Comparison of ENCODE assay signal across 1 cellular context in genomic region chr19:7522072-7522922, GRCh38.
TF ChIP-seq lines count a peak whose summit lies in the region.

Gene MCOLN1, plus strand, starts transcription at chr19:7522624. Its CDS starts 127 bp downstream, at chr19:7522751.

TF ChIP-seq in HepG2, 621 proteins besides CTCF, POLR2A, EP300 and RAD21 (continued from another document and continues in another):
- TF ChIP-seq, protein P1, sequence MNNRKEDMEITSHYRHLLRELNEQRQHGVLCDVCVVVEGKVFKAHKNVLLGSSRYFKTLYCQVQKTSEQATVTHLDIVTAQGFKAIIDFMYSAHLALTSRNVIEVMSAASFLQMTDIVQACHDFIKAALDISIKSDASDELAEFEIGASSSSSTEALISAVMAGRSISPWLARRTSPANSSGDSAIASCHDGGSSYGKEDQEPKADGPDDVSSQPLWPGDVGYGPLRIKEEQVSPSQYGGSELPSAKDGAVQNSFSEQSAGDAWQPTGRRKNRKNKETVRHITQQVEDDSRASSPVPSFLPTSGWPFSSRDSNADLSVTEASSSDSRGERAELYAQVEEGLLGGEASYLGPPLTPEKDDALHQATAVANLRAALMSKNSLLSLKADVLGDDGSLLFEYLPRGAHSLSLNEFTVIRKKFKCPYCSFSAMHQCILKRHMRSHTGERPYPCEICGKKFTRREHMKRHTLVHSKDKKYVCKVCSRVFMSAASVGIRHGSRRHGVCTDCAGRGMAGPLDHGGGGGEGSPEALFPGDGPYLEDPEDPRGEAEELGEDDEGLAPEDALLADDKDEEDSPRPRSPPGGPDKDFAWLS (CRISPR knock-in tag; IDR thresholded peaks at IDR 0.05; ENCODE audit: borderline replicate concordance): no peak
- peak; percentile 97 for TF ChIP-seq THAP11 (CRISPR knock-in tag; IDR thresholded peaks at IDR 0.05)
- TF ChIP-seq ZNF251 (CRISPR knock-in tag; IDR thresholded peaks at IDR 0.05): no peak
- TF ChIP-seq, protein P2, sequence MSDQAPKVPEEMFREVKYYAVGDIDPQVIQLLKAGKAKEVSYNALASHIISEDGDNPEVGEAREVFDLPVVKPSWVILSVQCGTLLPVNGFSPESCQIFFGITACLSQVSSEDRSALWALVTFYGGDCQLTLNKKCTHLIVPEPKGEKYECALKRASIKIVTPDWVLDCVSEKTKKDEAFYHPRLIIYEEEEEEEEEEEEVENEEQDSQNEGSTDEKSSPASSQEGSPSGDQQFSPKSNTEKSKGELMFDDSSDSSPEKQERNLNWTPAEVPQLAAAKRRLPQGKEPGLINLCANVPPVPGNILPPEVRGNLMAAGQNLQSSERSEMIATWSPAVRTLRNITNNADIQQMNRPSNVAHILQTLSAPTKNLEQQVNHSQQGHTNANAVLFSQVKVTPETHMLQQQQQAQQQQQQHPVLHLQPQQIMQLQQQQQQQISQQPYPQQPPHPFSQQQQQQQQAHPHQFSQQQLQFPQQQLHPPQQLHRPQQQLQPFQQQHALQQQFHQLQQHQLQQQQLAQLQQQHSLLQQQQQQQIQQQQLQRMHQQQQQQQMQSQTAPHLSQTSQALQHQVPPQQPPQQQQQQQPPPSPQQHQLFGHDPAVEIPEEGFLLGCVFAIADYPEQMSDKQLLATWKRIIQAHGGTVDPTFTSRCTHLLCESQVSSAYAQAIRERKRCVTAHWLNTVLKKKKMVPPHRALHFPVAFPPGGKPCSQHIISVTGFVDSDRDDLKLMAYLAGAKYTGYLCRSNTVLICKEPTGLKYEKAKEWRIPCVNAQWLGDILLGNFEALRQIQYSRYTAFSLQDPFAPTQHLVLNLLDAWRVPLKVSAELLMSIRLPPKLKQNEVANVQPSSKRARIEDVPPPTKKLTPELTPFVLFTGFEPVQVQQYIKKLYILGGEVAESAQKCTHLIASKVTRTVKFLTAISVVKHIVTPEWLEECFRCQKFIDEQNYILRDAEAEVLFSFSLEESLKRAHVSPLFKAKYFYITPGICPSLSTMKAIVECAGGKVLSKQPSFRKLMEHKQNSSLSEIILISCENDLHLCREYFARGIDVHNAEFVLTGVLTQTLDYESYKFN (CRISPR knock-in tag; conservative IDR thresholded peaks at IDR 0.05): peak; percentile 59
- peak; percentile 89 for TF ChIP-seq POGZ (CRISPR knock-in tag; IDR thresholded peaks at IDR 0.05)
- 0 out of 2 replicates have a peak, but pooled peaks have one; percentile 53 for TF ChIP-seq LBX2 (CRISPR knock-in tag; IDR thresholded peaks at IDR 0.05; ENCODE audit: borderline replicate concordance)
- TF ChIP-seq YEATS4 (CRISPR knock-in tag; IDR thresholded peaks at IDR 0.05; ENCODE audit: borderline replicate concordance): peak; percentile 71; the same call in 1 of the 2 replicates
- TF ChIP-seq, protein P3, sequence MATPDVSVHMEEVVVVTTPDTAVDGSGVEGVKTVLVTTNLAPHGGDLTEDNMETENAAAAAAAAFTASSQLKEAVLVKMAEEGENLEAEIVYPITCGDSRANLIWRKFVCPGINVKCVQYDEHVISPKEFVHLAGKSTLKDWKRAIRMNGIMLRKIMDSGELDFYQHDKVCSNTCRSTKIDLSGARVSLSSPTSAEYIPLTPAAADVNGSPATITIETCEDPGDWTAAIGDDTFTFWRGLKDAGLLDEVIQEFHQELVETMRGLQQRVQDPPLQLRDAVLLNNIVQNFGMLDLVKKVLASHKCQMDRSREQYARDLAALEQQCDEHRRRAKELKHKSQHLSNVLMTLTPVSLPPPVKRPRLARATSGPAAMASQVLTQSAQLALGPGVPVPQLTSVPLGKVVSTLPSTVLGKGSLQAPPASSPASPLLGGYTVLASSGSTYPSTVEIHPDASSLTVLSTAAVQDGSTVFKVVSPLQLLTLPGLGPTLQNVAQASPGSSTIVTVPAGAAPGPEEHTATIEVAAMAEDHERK (CRISPR knock-in tag; IDR thresholded peaks at IDR 0.05; ENCODE audit: low read depth): peak; percentile 58
- no peak for TF ChIP-seq NR3C1 (CRISPR knock-in tag; IDR thresholded peaks at IDR 0.05)
- TF ChIP-seq, protein P4, sequence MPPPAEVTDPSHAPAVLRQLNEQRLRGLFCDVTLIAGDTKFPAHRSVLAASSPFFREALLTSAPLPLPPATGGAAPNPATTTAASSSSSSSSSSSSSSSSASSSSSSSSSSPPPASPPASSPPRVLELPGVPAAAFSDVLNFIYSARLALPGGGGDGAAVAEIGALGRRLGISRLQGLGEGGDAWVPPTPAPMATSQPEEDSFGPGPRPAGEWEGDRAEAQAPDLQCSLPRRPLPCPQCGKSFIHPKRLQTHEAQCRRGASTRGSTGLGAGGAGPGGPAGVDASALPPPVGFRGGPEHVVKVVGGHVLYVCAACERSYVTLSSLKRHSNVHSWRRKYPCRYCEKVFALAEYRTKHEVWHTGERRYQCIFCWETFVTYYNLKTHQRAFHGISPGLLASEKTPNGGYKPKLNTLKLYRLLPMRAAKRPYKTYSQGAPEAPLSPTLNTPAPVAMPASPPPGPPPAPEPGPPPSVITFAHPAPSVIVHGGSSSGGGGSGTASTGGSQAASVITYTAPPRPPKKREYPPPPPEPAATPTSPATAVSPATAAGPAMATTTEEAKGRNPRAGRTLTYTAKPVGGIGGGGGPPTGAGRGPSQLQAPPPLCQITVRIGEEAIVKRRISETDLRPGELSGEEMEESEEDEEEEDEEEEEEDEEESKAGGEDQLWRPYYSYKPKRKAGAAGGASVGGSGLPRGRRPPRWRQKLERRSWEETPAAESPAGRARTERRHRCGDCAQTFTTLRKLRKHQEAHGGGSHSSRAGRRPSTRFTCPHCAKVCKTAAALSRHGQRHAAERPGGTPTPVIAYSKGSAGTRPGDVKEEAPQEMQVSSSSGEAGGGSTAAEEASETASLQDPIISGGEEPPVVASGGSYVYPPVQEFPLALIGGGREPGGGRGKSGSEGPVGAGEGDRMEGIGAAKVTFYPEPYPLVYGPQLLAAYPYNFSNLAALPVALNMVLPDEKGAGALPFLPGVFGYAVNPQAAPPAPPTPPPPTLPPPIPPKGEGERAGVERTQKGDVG (CRISPR knock-in tag; IDR thresholded peaks at IDR 0.05; ENCODE audit: borderline replicate concordance): peak; percentile 39; the same call in 1 of the 2 replicates
- no peak for TF ChIP-seq ZNF101 (CRISPR knock-in tag; IDR thresholded peaks at IDR 0.05; ENCODE audit: borderline replicate concordance, low read depth)
- no peak for TF ChIP-seq ZFP36L1 (CRISPR knock-in tag; IDR thresholded peaks at IDR 0.05)
- peak; percentile 79 for TF ChIP-seq HOMEZ (CRISPR knock-in tag; IDR thresholded peaks at IDR 0.05; ENCODE audit: low read depth)
- peak; percentile 82 for TF ChIP-seq SP2 (CRISPR knock-in tag; IDR thresholded peaks at IDR 0.05)
- TF ChIP-seq NBN (conservative IDR thresholded peaks at IDR 0.05): no peak
- TF ChIP-seq AGO1 (IDR thresholded peaks at IDR 0.05; ENCODE audit: low read depth, low read length, poor library complexity, severe bottlenecking): peak; percentile 94
- 0 out of 2 replicates have a peak, but pooled peaks have one; percentile 41 for TF ChIP-seq ZBTB20 (CRISPR knock-in tag; IDR thresholded peaks at IDR 0.05; ENCODE audit: borderline replicate concordance, low read depth)
- no peak for TF ChIP-seq ZNF468 (CRISPR knock-in tag; IDR thresholded peaks at IDR 0.05)
- no peak for TF ChIP-seq ZNF296 (CRISPR knock-in tag; conservative IDR thresholded peaks at IDR 0.05)
- TF ChIP-seq, protein P5, sequence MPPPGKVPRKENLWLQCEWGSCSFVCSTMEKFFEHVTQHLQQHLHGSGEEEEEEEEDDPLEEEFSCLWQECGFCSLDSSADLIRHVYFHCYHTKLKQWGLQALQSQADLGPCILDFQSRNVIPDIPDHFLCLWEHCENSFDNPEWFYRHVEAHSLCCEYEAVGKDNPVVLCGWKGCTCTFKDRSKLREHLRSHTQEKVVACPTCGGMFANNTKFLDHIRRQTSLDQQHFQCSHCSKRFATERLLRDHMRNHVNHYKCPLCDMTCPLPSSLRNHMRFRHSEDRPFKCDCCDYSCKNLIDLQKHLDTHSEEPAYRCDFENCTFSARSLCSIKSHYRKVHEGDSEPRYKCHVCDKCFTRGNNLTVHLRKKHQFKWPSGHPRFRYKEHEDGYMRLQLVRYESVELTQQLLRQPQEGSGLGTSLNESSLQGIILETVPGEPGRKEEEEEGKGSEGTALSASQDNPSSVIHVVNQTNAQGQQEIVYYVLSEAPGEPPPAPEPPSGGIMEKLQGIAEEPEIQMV (CRISPR knock-in tag; IDR thresholded peaks at IDR 0.05; ENCODE audit: low read depth): peak; percentile 63; the same call in 1 of the 2 replicates
- peak; percentile 73; the same call in 1 of the 2 replicates for TF ChIP-seq MEF2D (CRISPR knock-in tag; IDR thresholded peaks at IDR 0.05)
- peak; percentile 56; the same call in 1 of the 2 replicates for TF ChIP-seq JUND (CRISPR knock-in tag; IDR thresholded peaks at IDR 0.05)
- TF ChIP-seq KAT7 (CRISPR knock-in tag; IDR thresholded peaks at IDR 0.05; ENCODE audit: borderline replicate concordance): peak; percentile 86; the same call in 1 of the 2 replicates
- 0 out of 2 replicates have a peak, but pooled peaks have one; percentile 49 for TF ChIP-seq ZNF552 (CRISPR knock-in tag; IDR thresholded peaks at IDR 0.05; ENCODE audit: borderline replicate concordance)
- 0 out of 2 replicates have a peak, but pooled peaks have one; percentile 70 for TF ChIP-seq ZSCAN9 (CRISPR knock-in tag; IDR thresholded peaks at IDR 0.05; ENCODE audit: borderline replicate concordance)
- no peak for TF ChIP-seq TCF7L2 (IDR thresholded peaks at IDR 0.05; ENCODE audit: low read depth, low read length)
- peak; percentile 84; the same call in 1 of the 2 replicates for TF ChIP-seq ZNF207 (IDR thresholded peaks at IDR 0.05; ENCODE audit: borderline replicate concordance)
- TF ChIP-seq ZNF451 (CRISPR knock-in tag; IDR thresholded peaks at IDR 0.05): peak; percentile 68; the same call in 1 of the 2 replicates
- peak; percentile 51; the same call in 1 of the 2 replicates for TF ChIP-seq ZKSCAN8 (CRISPR knock-in tag; IDR thresholded peaks at IDR 0.05; ENCODE audit: borderline replicate concordance)
- TF ChIP-seq AHR (CRISPR knock-in tag; IDR thresholded peaks at IDR 0.05): no peak
- peak; percentile 43; the same call in 1 of the 2 replicates for TF ChIP-seq ZNF670 (CRISPR knock-in tag; IDR thresholded peaks at IDR 0.05; ENCODE audit: borderline replicate concordance)
- TF ChIP-seq, protein P6, sequence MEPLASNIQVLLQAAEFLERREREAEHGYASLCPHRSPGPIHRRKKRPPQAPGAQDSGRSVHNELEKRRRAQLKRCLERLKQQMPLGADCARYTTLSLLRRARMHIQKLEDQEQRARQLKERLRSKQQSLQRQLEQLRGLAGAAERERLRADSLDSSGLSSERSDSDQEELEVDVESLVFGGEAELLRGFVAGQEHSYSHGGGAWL (CRISPR knock-in tag; IDR thresholded peaks at IDR 0.05): peak; percentile 76; the same call in 1 of the 2 replicates
- TF ChIP-seq PBX2 (CRISPR knock-in tag; IDR thresholded peaks at IDR 0.05): 0 out of 2 replicates have a peak, but pooled peaks have one; percentile 18
- TF ChIP-seq MXI1 (IDR thresholded peaks at IDR 0.05; ENCODE audit: borderline replicate concordance, low read depth, low read length): peak; percentile 93
- TF ChIP-seq ZFY (CRISPR knock-in tag; IDR thresholded peaks at IDR 0.05): peak; percentile 58; the same call in 1 of the 2 replicates
- peak; percentile 69; the same call in 1 of the 2 replicates for TF ChIP-seq U2AF2 (IDR thresholded peaks at IDR 0.05; ENCODE audit: low read depth, low read length)
- peak; percentile 98 for TF ChIP-seq HDAC2 (CRISPR knock-in tag; IDR thresholded peaks at IDR 0.05)
- peak; percentile 48; the same call in 1 of the 2 replicates for TF ChIP-seq ZBTB14 (CRISPR knock-in tag; IDR thresholded peaks at IDR 0.05)
- no peak; the same call in 1 of the 2 replicates for TF ChIP-seq ZNF225 (CRISPR knock-in tag; IDR thresholded peaks at IDR 0.05)
- peak; percentile 68; the same call in 1 of the 2 replicates for TF ChIP-seq ESRRA (CRISPR knock-in tag; IDR thresholded peaks at IDR 0.05; ENCODE audit: low read depth)
- TF ChIP-seq PPARG (CRISPR knock-in tag; conservative IDR thresholded peaks at IDR 0.05): peak; percentile 52; the same call in 1 of the 2 replicates
- TF ChIP-seq, protein P7, sequence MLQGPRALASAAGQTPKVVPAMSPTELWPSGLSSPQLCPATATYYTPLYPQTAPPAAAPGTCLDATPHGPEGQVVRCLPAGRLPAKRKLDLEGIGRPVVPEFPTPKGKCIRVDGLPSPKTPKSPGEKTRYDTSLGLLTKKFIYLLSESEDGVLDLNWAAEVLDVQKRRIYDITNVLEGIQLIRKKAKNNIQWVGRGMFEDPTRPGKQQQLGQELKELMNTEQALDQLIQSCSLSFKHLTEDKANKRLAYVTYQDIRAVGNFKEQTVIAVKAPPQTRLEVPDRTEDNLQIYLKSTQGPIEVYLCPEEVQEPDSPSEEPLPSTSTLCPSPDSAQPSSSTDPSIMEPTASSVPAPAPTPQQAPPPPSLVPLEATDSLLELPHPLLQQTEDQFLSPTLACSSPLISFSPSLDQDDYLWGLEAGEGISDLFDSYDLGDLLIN (CRISPR knock-in tag; IDR thresholded peaks at IDR 0.05; ENCODE audit: borderline replicate concordance): no peak
- peak; percentile 89 for TF ChIP-seq ZBTB38 (CRISPR knock-in tag; IDR thresholded peaks at IDR 0.05)
